ENCODE assay signal across 17 cellular contexts in the genomic region with DNA sequence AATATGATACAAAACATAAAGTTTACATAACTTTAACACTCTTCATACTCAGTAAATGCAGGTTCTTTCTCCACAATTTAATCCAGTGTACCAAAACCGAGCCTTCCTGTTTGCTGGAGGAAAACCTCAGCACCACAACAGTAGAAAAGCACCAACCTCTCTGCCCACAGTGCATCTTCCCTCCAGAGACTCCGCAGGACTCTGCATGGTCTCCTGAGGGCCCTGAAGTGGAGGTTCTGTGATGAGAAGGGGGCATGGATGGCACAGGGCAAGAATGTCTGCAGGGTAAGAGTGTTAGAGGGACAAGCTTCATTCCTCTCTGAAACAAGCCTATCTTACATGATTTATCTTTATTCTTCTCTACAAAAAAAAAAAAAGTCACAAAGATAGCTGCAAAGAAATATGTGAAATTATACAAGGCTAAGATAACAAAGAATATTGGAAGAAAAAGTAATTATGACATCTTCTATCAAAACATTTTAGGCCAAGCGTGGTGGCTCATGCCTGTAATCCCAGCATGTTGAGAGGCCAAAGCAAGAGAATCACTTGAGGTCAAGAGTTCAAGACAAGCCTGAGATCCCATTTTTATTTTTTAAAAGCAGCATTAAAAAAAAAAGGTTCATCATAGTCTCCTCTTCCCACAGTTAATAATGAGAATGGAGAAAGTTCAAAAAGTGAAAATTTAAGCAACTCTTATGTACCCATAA.
A peak's percentile ranks its signal among the peaks of the same experiment; 100 is the strongest.
DNase-seq lines count a peak whose midpoint lies in the region; TF ChIP-seq lines count a peak whose summit lies in the region.
"Had no signal": no experiment of that assay in that cellular context is flagged by ENCODE, and none has a peak within 500 bp of the region (broad histone marks: within the 10 kb centered on the region; RNA-seq: fewer than 3 reads in every experiment).

No MANE protein-coding gene starts in this region.

- TF ChIP-seq CTCF in Loucy (conservative IDR thresholded peaks at IDR 0.05; ENCODE audit: low read length), result no peak
- no peak for TF ChIP-seq CTCF in esophagus muscularis mucosa (IDR thresholded peaks at IDR 0.05)
- no peak for TF ChIP-seq CTCF in OCI-LY7 (conservative IDR thresholded peaks at IDR 0.05; ENCODE audit: low read length)

- H4K20me1 ChIP-seq in Loucy (ENCODE audit: insufficient read depth, low read length, poor library complexity, severe bottlenecking), result no peaks in the 10 kb centered on the region
- no peaks in the 10 kb centered on the region for H4K20me1 ChIP-seq in OCI-LY7 (ENCODE audit: insufficient read depth, low read length)

- no peaks in the 10 kb centered on the region for H3F3A ChIP-seq in Loucy (ENCODE audit: low read depth)

- POLR2A ChIA-PET in OCI-LY7 (lab: Charles Lee), result no interaction called here

- H3K4me3 ChIP-seq in Loucy (ENCODE audit: low read length, poor library complexity, severe bottlenecking), result no peak overlapping the region
- H3K4me3 ChIP-seq in esophagus muscularis mucosa, result no peak overlapping the region
- H3K4me3 ChIP-seq in OCI-LY7 (ENCODE audit: low read depth, low read length, poor library complexity, severe bottlenecking), result no peak overlapping the region
- H3K4me3 ChIP-seq: HAP-1 had no signal

- peak overlapping the region; percentile 14 for H3K4me2 ChIP-seq in Loucy (ENCODE audit: low read depth, low read length, poor library complexity, severe bottlenecking)
- H3K4me2 ChIP-seq in OCI-LY7 (ENCODE audit: low read length), result no peak overlapping the region

- H3K9ac ChIP-seq in Loucy (ENCODE audit: low read depth, low read length, poor library complexity, severe bottlenecking), result no peak overlapping the region

- TF ChIP-seq POLR2A in esophagus muscularis mucosa (IDR thresholded peaks at IDR 0.05; ENCODE audit: low read depth), result no peak

- no peak for TF ChIP-seq EP300 in esophagus muscularis mucosa (IDR thresholded peaks at IDR 0.05)

- H3K4me1 Mint-ChIP-seq in activated CD4-positive, alpha-beta T cell treated with anti-CD3 and anti-CD28 coated beads, Interleukin-2, amount 10 ng/mL, durations not matched to agents 24 days and 14 days, result no peaks in the 10 kb centered on the region

- H3K4me3 Mint-ChIP-seq in activated CD4-positive, alpha-beta T cell treated with anti-CD3 and anti-CD28 coated beads, Interleukin-2, amount 10 ng/mL, durations not matched to agents 24 days and 14 days, result no peak overlapping the region
- H3K4me3 Mint-ChIP-seq: B cell; CD4-positive, alpha-beta memory T cell; HFFc6 had no signal

- CTCF ChIA-PET in OCI-LY7 (lab: Charles Lee; ENCODE audit: unreplicated experiment), result interaction anchor here (0.5 to 0.6 kb wide), 2 partner anchors 9 to 104 kb away, joined by 3 read pairs; no protein-coding TSS in a partner anchor

- peak; percentile 43 for DNase-seq in activated CD4-positive, alpha-beta T cell treated with anti-CD3 and anti-CD28 coated beads, Interleukin-2, amount 10 ng/mL, durations not matched to agents 24 days and 14 days
- DNase-seq in activated CD4-positive, alpha-beta T cell treated with anti-CD3 and anti-CD28 coated beads for 1 hour, result no peak
- DNase-seq in esophagus muscularis mucosa (ENCODE audit: extremely low spot score), result peak; percentile 60
- DNase-seq in OCI-LY7 (ENCODE audit: low spot score), result no peak
- DNase-seq in midbrain (lab: John Stamatoyannopoulos, UW), result no peak
- DNase-seq: C1 segment of cervical spinal cord; Calu3; CD4-positive, alpha-beta memory T cell; COR-L47; DMS53; DMS79 treated with DMSO at 0.1 percent for 48 hours; GOT3; HFFc6 had no signal

- H3K9me2 ChIP-seq in Loucy (replicated peaks; ENCODE audit: low read depth, low read length), result no peaks in the 10 kb centered on the region
- H3K9me2 ChIP-seq in OCI-LY7 (ENCODE audit: insufficient read depth, low read length), result no peaks in the 10 kb centered on the region

- H3K36me3 Mint-ChIP-seq in activated CD4-positive, alpha-beta T cell treated with anti-CD3 and anti-CD28 coated beads, Interleukin-2, amount 10 ng/mL, durations not matched to agents 24 days and 14 days (ENCODE audit: low read depth), result no peaks in the 10 kb centered on the region
- H3K36me3 Mint-ChIP-seq: CD4-positive, alpha-beta memory T cell had no signal

- no TSS peak for BruUV-seq in OCI-LY7 (replicated peaks; lab: Mats Ljungman, UMichigan)

- no peak overlapping the region for H2AFZ ChIP-seq in Loucy (ENCODE audit: low read length)
- no peak overlapping the region for H2AFZ ChIP-seq in OCI-LY7 (ENCODE audit: low read length)

- no peaks in the 10 kb centered on the region for H3K9me3 Mint-ChIP-seq in activated CD4-positive, alpha-beta T cell treated with anti-CD3 and anti-CD28 coated beads, Interleukin-2, amount 10 ng/mL, durations not matched to agents 24 days and 14 days
- H3K9me3 Mint-ChIP-seq: CD4-positive, alpha-beta memory T cell; HFFc6 had no signal

- peaks cover 34% of the 10 kb centered on the region for H3K27me3 Mint-ChIP-seq in activated CD4-positive, alpha-beta T cell treated with anti-CD3 and anti-CD28 coated beads, Interleukin-2, amount 10 ng/mL, durations not matched to agents 24 days and 14 days
- H3K27me3 Mint-ChIP-seq: B cell had no signal

- no peak overlapping the region for H3K27ac ChIP-seq in esophagus muscularis mucosa (replicated peaks in 1 of 4)
- H3K27ac ChIP-seq in OCI-LY7 (ENCODE audit: low read depth, low read length, poor library complexity, severe bottlenecking), result no peak overlapping the region
- H3K27ac ChIP-seq: 22Rv1 had no signal

- H3K79me2 ChIP-seq in Loucy (ENCODE audit: insufficient read depth, low read length) (no peaks in the 10 kb centered on the region), OCI-LY7 (ENCODE audit: insufficient read depth, low read depth, low read length) (no peaks in the 10 kb centered on the region)

- H3K27me3 ChIP-seq in Loucy (ENCODE audit: insufficient read depth, low read length, poor library complexity, severe bottlenecking) (no peaks in the 10 kb centered on the region), esophagus muscularis mucosa (peaks cover 0 to 56% (median 4%) of the 10 kb centered on the region in 4 donors)

- WGBS in esophagus muscularis mucosa, result 71% methylated on average over 3 of the region's 3 CpGs

- intact Hi-C loops in activated CD4-positive, alpha-beta T cell treated with anti-CD3 and anti-CD28 coated beads, Interleukin-2, amount 10 ng/mL, durations not matched to agents 24 days and 14 days (cut with micrococcal nuclease), result no loop called here
- intact Hi-C loops in esophagus muscularis mucosa (cut with DNase I), result no loop called here
- intact Hi-C loops in OCI-LY7 (cut with micrococcal nuclease; ENCODE audit: unreplicated experiment), result no loop called here

- H3K4me1 ChIP-seq in Loucy (ENCODE audit: insufficient read depth, low read length, poor library complexity, severe bottlenecking) (peaks cover 28% of the 10 kb centered on the region), esophagus muscularis mucosa (no peaks in the 10 kb centered on the region), OCI-LY7 (ENCODE audit: insufficient read depth, low read length, poor library complexity, severe bottlenecking) (peaks cover 31% of the 10 kb centered on the region)
- H3K4me1 ChIP-seq: HAP-1 had no signal

- H3K36me3 ChIP-seq in Loucy (ENCODE audit: insufficient read depth, low read length), result no peaks in the 10 kb centered on the region
- no peaks in the 10 kb centered on the region for H3K36me3 ChIP-seq in esophagus muscularis mucosa
- no peaks in the 10 kb centered on the region for H3K36me3 ChIP-seq in OCI-LY7 (ENCODE audit: insufficient read depth, low read length)
- H3K36me3 ChIP-seq: HAP-1 had no signal

- H3K27ac Mint-ChIP-seq in activated CD4-positive, alpha-beta T cell treated with anti-CD3 and anti-CD28 coated beads, Interleukin-2, amount 10 ng/mL, durations not matched to agents 24 days and 14 days, result no peak overlapping the region
- H3K27ac Mint-ChIP-seq: CD4-positive, alpha-beta memory T cell; HFFc6 had no signal

- no peaks in the 10 kb centered on the region for H3K9me3 ChIP-seq in Loucy (ENCODE audit: insufficient read depth, low read depth, low read length)
- H3K9me3 ChIP-seq in esophagus muscularis mucosa, result no peaks in the 10 kb centered on the region
- H3K9me3 ChIP-seq in OCI-LY7 (ENCODE audit: low read length), result no peaks in the 10 kb centered on the region
- H3K9me3 ChIP-seq: HAP-1 had no signal

Comparison
In these comparisons a context has a peak if more than half of its experiments do, and no peak if none do; other contexts are left out.
1. DNase-seq: peak in activated CD4-positive, alpha-beta T cell treated with anti-CD3 and anti-CD28 coated beads, Interleukin-2, amount 10 ng/mL, durations not matched to agents 24 days and 14 days (single experiment) and esophagus muscularis mucosa (single experiment); none in activated CD4-positive, alpha-beta T cell treated with anti-CD3 and anti-CD28 coated beads for 1 hour (single experiment), OCI-LY7 (single experiment) and midbrain (single experiment).